In genomic region chr2:178194600-178195389, GRCh38 we compare ENCODE assay signal across 1 cellular context.
TF ChIP-seq lines count a peak whose summit lies in the region.

No MANE protein-coding gene starts in this region.

TF ChIP-seq in HepG2, 621 proteins besides CTCF, POLR2A, EP300 and RAD21 (continued from another document):
- TF ChIP-seq THAP8 (CRISPR knock-in tag; IDR thresholded peaks at IDR 0.05; ENCODE audit: borderline replicate concordance): no peak
- no peak for TF ChIP-seq NFIB (CRISPR knock-in tag; IDR thresholded peaks at IDR 0.05; ENCODE audit: borderline replicate concordance)
- no peak for TF ChIP-seq PAXIP1 (CRISPR knock-in tag; conservative IDR thresholded peaks at IDR 0.05)
- TF ChIP-seq ZNF678 (CRISPR knock-in tag; IDR thresholded peaks at IDR 0.05): 0 out of 2 replicates have a peak, but pooled peaks have one; percentile 63
- TF ChIP-seq PHF8 (CRISPR knock-in tag; IDR thresholded peaks at IDR 0.05): 0 out of 2 replicates have a peak, but pooled peaks have one; percentile 4
- TF ChIP-seq EZH2 (conservative IDR thresholded peaks at IDR 0.05; ENCODE audit: low read depth, low read length): peak; percentile 91
- TF ChIP-seq ZSCAN12 (CRISPR knock-in tag; IDR thresholded peaks at IDR 0.05): no peak
- TF ChIP-seq ELF3 (CRISPR knock-in tag; IDR thresholded peaks at IDR 0.05): no peak
- no peak for TF ChIP-seq MZF1 (CRISPR knock-in tag; IDR thresholded peaks at IDR 0.05; ENCODE audit: borderline replicate concordance)
- peak; percentile 3 for TF ChIP-seq XRCC5 (optimal IDR thresholded peaks at IDR 0.05; ENCODE audit: low read length)
- TF ChIP-seq SPEN (CRISPR knock-in tag; IDR thresholded peaks at IDR 0.05; ENCODE audit: low read depth): 0 out of 2 replicates have a peak, but pooled peaks have one; percentile 37
- no peak for TF ChIP-seq ZNF180 (CRISPR knock-in tag; IDR thresholded peaks at IDR 0.05; ENCODE audit: borderline replicate concordance, low read depth)
- 0 out of 2 replicates have a peak, but pooled peaks have one; percentile 25 for TF ChIP-seq MYC (CRISPR knock-in tag; IDR thresholded peaks at IDR 0.05; ENCODE audit: borderline replicate concordance)
